Comparison of ENCODE assay signal across 8 cellular contexts in genomic region chr12:46430340-46430948, GRCh38. TPM values are rescaled to one million over a fixed set of nuclear protein-coding genes. Genes with fewer than 3 reads are reported as not detected.
DNase-seq lines count a peak whose midpoint lies in the region; ATAC-seq, FAIRE-seq and TF ChIP-seq lines count a peak whose summit lies in the region.

No MANE protein-coding gene starts in this region.

- POLR2A ChIA-PET in AG04450 (lab: Yijun Ruan, JAX): interaction anchor here (0.6 to 0.9 kb wide), 3 partner anchors 58 to 93 kb away, joined by 3 to 7 read pairs (median 4); partner anchors contain the start of gene SLC38A2

- H3K27me3 ChIP-seq in AG04450 (ENCODE audit: control insufficient read depth, insufficient read depth, low read length) (no peaks in the 10 kb centered on the region), RWPE2 (ENCODE audit: insufficient read depth, poor library complexity, severe bottlenecking) (no peaks in the 10 kb centered on the region), pancreas (no peaks in the 10 kb centered on the region)

- peaks cover 53% of the 10 kb centered on the region for H3K4me1 ChIP-seq in RWPE2 (ENCODE audit: insufficient read depth, poor library complexity, severe bottlenecking)
- H3K4me1 ChIP-seq in pancreas: peaks cover 8 to 14% (median 13%) of the 10 kb centered on the region in 3 donors

- no peak overlapping the region for H3K4me3 ChIP-seq in AG04450 (ENCODE audit: low read depth, low read length)
- no peak overlapping the region for H3K4me3 ChIP-seq in RWPE2 (ENCODE audit: severe bottlenecking)
- H3K4me3 ChIP-seq in pancreas: no peak overlapping the region

- TF ChIP-seq CTCF in AG04450 (IDR thresholded peaks at IDR 0.05; ENCODE audit: low read depth, low read length): no peak
- TF ChIP-seq CTCF in RWPE2 (IDR thresholded peaks at IDR 0.05; ENCODE audit: poor library complexity, severe bottlenecking): no peak
- no peak for TF ChIP-seq CTCF in pancreas (IDR thresholded peaks at IDR 0.05)

- CTCF ChIA-PET in AG04450 (lab: Charles Lee): interaction anchor here (0.5 kb wide), 1 partner anchor 664 kb away, joined by 3 read pairs; no protein-coding TSS in a partner anchor

- ATAC-seq in GM21576 (IDR thresholded peaks at IDR 0.05; ENCODE audit: unreplicated experiment) (peak; percentile 56), RWPE2 (ENCODE audit: low read depth) (peak; percentile 85), esophagus mucosa (peak; percentile 95), pancreas (peak; percentile 80 to 93 (median 86)), GM19023 (IDR thresholded peaks at IDR 0.05; ENCODE audit: unreplicated experiment) (no peak), GM21515 (IDR thresholded peaks at IDR 0.05; ENCODE audit: unreplicated experiment) (no peak)

- H3K36me3 ChIP-seq in RWPE2 (ENCODE audit: low read depth) (no peaks in the 10 kb centered on the region), pancreas (no peaks in the 10 kb centered on the region)

- no peak for FAIRE-seq in pancreas (lab: Jason Lieb, UNC)

- intact Hi-C loops in pancreas (cut with DNase I): no loop called here

- DNase-seq in AG04450 (ENCODE audit: low read depth, low spot score) (peak; percentile 29), RWPE2 (ENCODE audit: low spot score) (no peak), pancreas (no peak), medulla oblongata (ENCODE audit: extremely low spot score) (no peak)

- WGBS in pancreas, 2 donors: 41 to 51% methylated on average over 2 of the region's 2 CpGs

- H3K27ac ChIP-seq in AG04450 (ENCODE audit: low read depth, low read length): no peak overlapping the region
- peak overlapping the region; percentile 99 for H3K27ac ChIP-seq in RWPE2 (ENCODE audit: poor library complexity, severe bottlenecking)
- peak overlapping the region in 2 of 4 donors; percentile 59 to 70 for H3K27ac ChIP-seq in pancreas

- peaks cover 7% of the 10 kb centered on the region for H3K9me3 ChIP-seq in AG04450 (ENCODE audit: control insufficient read depth, insufficient read depth, low read length)
- H3K9me3 ChIP-seq in RWPE2 (ENCODE audit: severe bottlenecking): no peaks in the 10 kb centered on the region
- H3K9me3 ChIP-seq in pancreas: no peaks in the 10 kb centered on the region

RNA-seq across cellular contexts. Expression of gene SLC38A2, which starts 57.9 kb away (rescaled TPM):
- 520 and 749 TPM in 2 replicates for polyA plus RNA-seq in AG04450 (2011; rRNA removed)
- polyA minus RNA-seq in AG04450 (2011; rRNA and poly(A)+ RNA removed): 432 and 681 TPM in 2 replicates
- total RNA-seq in esophagus mucosa: 245 TPM
- total RNA-seq in pancreas: 100 to 1,000 TPM in 1 of 6 donors, 10 to 100 TPM in 5; 32.4 to 155 (median 81.5) TPM
- polyA plus RNA-seq in pancreas: 10 to 100 TPM; 24.2 to 49.3 TPM

Comparison
In these comparisons a context has a peak if more than half of its experiments do, and no peak if none do; other contexts are left out.
1. ATAC-seq: peak in GM21576 (single experiment), RWPE2 (single experiment), esophagus mucosa (single experiment) and pancreas (4 of 4); none in GM19023 (single experiment) and GM21515 (single experiment).